ENCODE assay signal across 9 cellular contexts in the genomic region with DNA sequence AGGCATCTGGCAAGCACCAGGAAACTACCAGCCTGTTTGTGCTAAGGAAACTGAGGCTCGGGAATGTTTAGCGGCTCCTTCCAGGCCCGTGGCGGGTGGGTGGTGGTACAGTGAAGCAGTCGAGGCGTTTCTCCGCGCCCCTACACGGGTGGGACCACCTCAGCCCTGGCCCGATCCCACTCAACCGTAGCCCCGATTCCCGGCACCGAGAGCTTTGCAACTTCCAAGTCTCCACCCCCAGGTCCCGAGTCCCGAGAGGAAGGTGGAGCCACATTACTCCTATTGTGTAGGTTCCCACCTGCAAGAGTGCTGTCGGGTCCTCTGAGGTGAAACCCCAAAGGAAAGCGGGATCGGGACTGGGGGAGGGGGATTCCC. TPM values are rescaled to one million over a fixed set of nuclear protein-coding genes. Genes with fewer than 3 reads are reported as not detected.
DNase-seq lines count a peak whose midpoint lies in the region; ATAC-seq and TF ChIP-seq lines count a peak whose summit lies in the region.
"Had no signal": no experiment of that assay in that cellular context is flagged by ENCODE, and none has a peak within 500 bp of the region (broad histone marks: within the 10 kb centered on the region; RNA-seq: fewer than 3 reads in every experiment).

No MANE protein-coding gene starts in this region.

- TF ChIP-seq EP300 in sigmoid colon (IDR thresholded peaks at IDR 0.05): no peak

- intact Hi-C loops in heart right ventricle (cut with DNase I) (loop anchor here in 2 of 10 donors (2.0 to 5.0 kb wide), 2 partner anchors 71 to 72 kb away; no protein-coding TSS in a partner anchor), sigmoid colon (cut with DNase I) (loop anchor here (1.0 kb wide), 1 partner anchor 12 kb away; no protein-coding TSS in a partner anchor)

- H3K4me3 ChIP-seq in WI38 (ENCODE audit: low read depth, low read length) (peak overlapping the region; percentile 89), heart right ventricle (peak overlapping the region; percentile 68 to 98 (median 77)), sigmoid colon (peak overlapping the region; percentile 56 to 75 (median 64))

- H3K27ac ChIP-seq in heart right ventricle: peak overlapping the region; percentile 67 to 96 (median 92)
- H3K27ac ChIP-seq in sigmoid colon: peak overlapping the region; percentile 90 to 93 (median 92)

- H3K36me3 ChIP-seq in heart right ventricle (peaks cover 0 to 41% (median 0%) of the 10 kb centered on the region in 9 donors), sigmoid colon (peaks cover 0 to 28% (median 3%) of the 10 kb centered on the region in 4 donors)

- H3K27me3 ChIP-seq in heart right ventricle: no peaks in the 10 kb centered on the region
- no peaks in the 10 kb centered on the region for H3K27me3 ChIP-seq in sigmoid colon

- TF ChIP-seq POLR2A in sigmoid colon (IDR thresholded peaks at IDR 0.05): no peak

- H3K4me1 ChIP-seq in heart right ventricle (peaks cover 0 to 22% (median 17%) of the 10 kb centered on the region in 9 donors), sigmoid colon (peaks cover 0 to 21% (median 11%) of the 10 kb centered on the region in 4 donors)

- 0% methylated on average over 19 of the region's 19 CpGs for WGBS in heart right ventricle, 2 donors
- WGBS in sigmoid colon, 2 donors: 1% methylated on average over 19 of the region's 19 CpGs

- ATAC-seq in GM18508 (IDR thresholded peaks at IDR 0.05; ENCODE audit: insufficient read depth, unreplicated experiment) (peak; percentile 17), HG03342 (IDR thresholded peaks at IDR 0.05; ENCODE audit: unreplicated experiment) (peak; percentile 5), heart right ventricle (peak; percentile 6 to 48 (median 32)), GM18868 (IDR thresholded peaks at IDR 0.05; ENCODE audit: unreplicated experiment) (no peak), GM18867 (IDR thresholded peaks at IDR 0.05; ENCODE audit: unreplicated experiment) (no peak)

- no peak for DNase-seq in heart right ventricle
- no peak for DNase-seq in sigmoid colon
- no peak for DNase-seq in activated effector memory CD4-positive, alpha-beta T cell treated with anti-CD3 and anti-CD28 coated beads, Interleukin-2, amount 50 U/mL, for 16 hours

- TF ChIP-seq CTCF in WI38 (IDR thresholded peaks at IDR 0.05; ENCODE audit: low read depth, low read length) (no peak), heart right ventricle (IDR thresholded peaks at IDR 0.05) (no peak), sigmoid colon (IDR thresholded peaks at IDR 0.05) (no peak)

- no peaks in the 10 kb centered on the region for H3K9me3 ChIP-seq in heart right ventricle
- no peaks in the 10 kb centered on the region for H3K9me3 ChIP-seq in sigmoid colon

RNA-seq across cellular contexts. Expression of a gene that starts 0.5 kb away (rescaled TPM):
- 10 to 100 TPM in 8 of 10 donors, 1 to 10 TPM in 2; 8.8 to 25.2 (median 14.7) TPM for total RNA-seq in heart right ventricle
- 10 to 100 TPM in 1 of 2 donors, 1 to 10 TPM in 1; 6.2 to 28.9 TPM for polyA plus RNA-seq in heart right ventricle
- total RNA-seq in sigmoid colon: 10 to 100 TPM in 1 of 4 donors, 1 to 10 TPM in 3; 5.1 to 15.5 (median 9.4) TPM
- polyA plus RNA-seq in sigmoid colon: 10 to 100 TPM; 33.0 to 86.5 (median 66.6) TPM

RNA-seq across cellular contexts. Expression of a gene that starts 13.0 kb away (rescaled TPM):
- total RNA-seq in heart right ventricle (10 to 100 TPM in 1 of 10 donors, 1 to 10 TPM in 9; 5.3 to 10.9 (median 6.5) TPM), sigmoid colon (10 to 100 TPM; 16.9 to 26.4 (median 23.0) TPM)
- polyA plus RNA-seq in heart right ventricle (1 to 10 TPM; 3.5 to 7.2 TPM), sigmoid colon (1 to 10 TPM; 5.0 to 6.0 (median 5.3) TPM)

RNA-seq across cellular contexts. Expression of a gene that starts 30.7 kb away (rescaled TPM):
- total RNA-seq in heart right ventricle (10 to 100 TPM; 14.5 to 23.9 (median 18.1) TPM), sigmoid colon (10 to 100 TPM; 50.2 to 91.4 (median 57.8) TPM)
- polyA plus RNA-seq in heart right ventricle (10 to 100 TPM in 1 of 2 donors, 1 to 10 TPM in 1; 9.6 to 14.7 TPM), sigmoid colon (10 to 100 TPM in 1 of 3 donors, 1 to 10 TPM in 2; 7.8 to 19.0 (median 9.0) TPM)

RNA-seq across cellular contexts. Expression of a gene that starts 41.1 kb away (rescaled TPM):
- 10 to 100 TPM; 37.2 to 57.2 (median 48.2) TPM for total RNA-seq in heart right ventricle
- polyA plus RNA-seq in heart right ventricle: 10 to 100 TPM; 33.3 to 51.0 TPM
- total RNA-seq in sigmoid colon: 10 to 100 TPM; 54.2 to 77.8 (median 61.3) TPM
- polyA plus RNA-seq in sigmoid colon: 100 to 1,000 TPM in 1 of 3 donors, 10 to 100 TPM in 2; 60.6 to 110 (median 70.3) TPM

RNA-seq across cellular contexts. Expression of a gene that starts 58.9 kb away (rescaled TPM):
- total RNA-seq in heart right ventricle: not detected
- polyA plus RNA-seq in heart right ventricle: under 1 TPM in 1 of 2 donors, not detected in 1; 0.04 TPM
- 1 to 10 TPM in 1 of 4 donors, under 1 TPM in 3; 0.49 to 2.5 (median 0.83) TPM for total RNA-seq in sigmoid colon
- under 1 TPM in 1 of 3 donors, not detected in 2; 0.19 TPM for polyA plus RNA-seq in sigmoid colon
- total RNA-seq: activated CD8-positive, alpha-beta memory T cell treated with anti-CD3 and anti-CD28 coated beads for 36 hours had no signal

Comparison
In these comparisons a context has a peak if more than half of its experiments do, and no peak if none do; other contexts are left out.
1. ATAC-seq: peak in GM18508 (single experiment), HG03342 (single experiment) and heart right ventricle (8 of 8); none in GM18868 (single experiment) and GM18867 (single experiment).
2. Peak in every context shown above with its lines, with median percentiles within 50 percentile points of each other: H3K4me3 ChIP-seq.